Comparison of ENCODE assay signal across 1 cellular context in the genomic region with DNA sequence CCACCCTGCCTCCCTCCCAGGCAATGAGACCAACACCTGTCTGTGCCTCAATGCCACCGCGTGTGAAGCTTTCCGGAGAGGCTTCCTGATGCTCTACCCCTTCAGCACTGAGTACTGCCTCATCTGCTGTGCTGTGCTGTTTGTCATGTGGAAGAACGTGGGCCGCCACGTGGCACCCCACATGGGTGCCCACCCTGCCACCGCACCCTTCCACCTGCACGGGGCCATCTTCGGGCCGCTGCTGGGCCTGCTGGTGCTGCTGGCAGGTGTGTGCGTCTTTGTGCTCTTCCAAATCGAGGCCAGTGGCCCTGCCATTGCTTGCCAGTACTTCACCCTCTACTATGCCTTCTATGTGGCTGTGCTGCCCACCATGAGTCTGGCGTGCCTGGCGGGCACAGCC.
TF ChIP-seq lines count a peak whose summit lies in the region.

No MANE protein-coding gene starts in this region.

TF ChIP-seq in H1, 55 proteins besides CTCF, POLR2A, EP300 and RAD21:
- TF ChIP-seq FOSL1 (IDR thresholded peaks at IDR 0.05; ENCODE audit: insufficient read depth, low read depth, low read length) (no peak), CHD2 (IDR thresholded peaks at IDR 0.05; ENCODE audit: low read length) (no peak), CEBPB (IDR thresholded peaks at IDR 0.05; ENCODE audit: low read depth, low read length) (no peak), SIX5 (IDR thresholded peaks at IDR 0.05; ENCODE audit: low read depth, low read length) (no peak), NRF1 (IDR thresholded peaks at IDR 0.05; ENCODE audit: low read depth, low read length) (no peak), SP2 (IDR thresholded peaks at IDR 0.05; ENCODE audit: low read length) (no peak)
- TF ChIP-seq, protein P1, sequence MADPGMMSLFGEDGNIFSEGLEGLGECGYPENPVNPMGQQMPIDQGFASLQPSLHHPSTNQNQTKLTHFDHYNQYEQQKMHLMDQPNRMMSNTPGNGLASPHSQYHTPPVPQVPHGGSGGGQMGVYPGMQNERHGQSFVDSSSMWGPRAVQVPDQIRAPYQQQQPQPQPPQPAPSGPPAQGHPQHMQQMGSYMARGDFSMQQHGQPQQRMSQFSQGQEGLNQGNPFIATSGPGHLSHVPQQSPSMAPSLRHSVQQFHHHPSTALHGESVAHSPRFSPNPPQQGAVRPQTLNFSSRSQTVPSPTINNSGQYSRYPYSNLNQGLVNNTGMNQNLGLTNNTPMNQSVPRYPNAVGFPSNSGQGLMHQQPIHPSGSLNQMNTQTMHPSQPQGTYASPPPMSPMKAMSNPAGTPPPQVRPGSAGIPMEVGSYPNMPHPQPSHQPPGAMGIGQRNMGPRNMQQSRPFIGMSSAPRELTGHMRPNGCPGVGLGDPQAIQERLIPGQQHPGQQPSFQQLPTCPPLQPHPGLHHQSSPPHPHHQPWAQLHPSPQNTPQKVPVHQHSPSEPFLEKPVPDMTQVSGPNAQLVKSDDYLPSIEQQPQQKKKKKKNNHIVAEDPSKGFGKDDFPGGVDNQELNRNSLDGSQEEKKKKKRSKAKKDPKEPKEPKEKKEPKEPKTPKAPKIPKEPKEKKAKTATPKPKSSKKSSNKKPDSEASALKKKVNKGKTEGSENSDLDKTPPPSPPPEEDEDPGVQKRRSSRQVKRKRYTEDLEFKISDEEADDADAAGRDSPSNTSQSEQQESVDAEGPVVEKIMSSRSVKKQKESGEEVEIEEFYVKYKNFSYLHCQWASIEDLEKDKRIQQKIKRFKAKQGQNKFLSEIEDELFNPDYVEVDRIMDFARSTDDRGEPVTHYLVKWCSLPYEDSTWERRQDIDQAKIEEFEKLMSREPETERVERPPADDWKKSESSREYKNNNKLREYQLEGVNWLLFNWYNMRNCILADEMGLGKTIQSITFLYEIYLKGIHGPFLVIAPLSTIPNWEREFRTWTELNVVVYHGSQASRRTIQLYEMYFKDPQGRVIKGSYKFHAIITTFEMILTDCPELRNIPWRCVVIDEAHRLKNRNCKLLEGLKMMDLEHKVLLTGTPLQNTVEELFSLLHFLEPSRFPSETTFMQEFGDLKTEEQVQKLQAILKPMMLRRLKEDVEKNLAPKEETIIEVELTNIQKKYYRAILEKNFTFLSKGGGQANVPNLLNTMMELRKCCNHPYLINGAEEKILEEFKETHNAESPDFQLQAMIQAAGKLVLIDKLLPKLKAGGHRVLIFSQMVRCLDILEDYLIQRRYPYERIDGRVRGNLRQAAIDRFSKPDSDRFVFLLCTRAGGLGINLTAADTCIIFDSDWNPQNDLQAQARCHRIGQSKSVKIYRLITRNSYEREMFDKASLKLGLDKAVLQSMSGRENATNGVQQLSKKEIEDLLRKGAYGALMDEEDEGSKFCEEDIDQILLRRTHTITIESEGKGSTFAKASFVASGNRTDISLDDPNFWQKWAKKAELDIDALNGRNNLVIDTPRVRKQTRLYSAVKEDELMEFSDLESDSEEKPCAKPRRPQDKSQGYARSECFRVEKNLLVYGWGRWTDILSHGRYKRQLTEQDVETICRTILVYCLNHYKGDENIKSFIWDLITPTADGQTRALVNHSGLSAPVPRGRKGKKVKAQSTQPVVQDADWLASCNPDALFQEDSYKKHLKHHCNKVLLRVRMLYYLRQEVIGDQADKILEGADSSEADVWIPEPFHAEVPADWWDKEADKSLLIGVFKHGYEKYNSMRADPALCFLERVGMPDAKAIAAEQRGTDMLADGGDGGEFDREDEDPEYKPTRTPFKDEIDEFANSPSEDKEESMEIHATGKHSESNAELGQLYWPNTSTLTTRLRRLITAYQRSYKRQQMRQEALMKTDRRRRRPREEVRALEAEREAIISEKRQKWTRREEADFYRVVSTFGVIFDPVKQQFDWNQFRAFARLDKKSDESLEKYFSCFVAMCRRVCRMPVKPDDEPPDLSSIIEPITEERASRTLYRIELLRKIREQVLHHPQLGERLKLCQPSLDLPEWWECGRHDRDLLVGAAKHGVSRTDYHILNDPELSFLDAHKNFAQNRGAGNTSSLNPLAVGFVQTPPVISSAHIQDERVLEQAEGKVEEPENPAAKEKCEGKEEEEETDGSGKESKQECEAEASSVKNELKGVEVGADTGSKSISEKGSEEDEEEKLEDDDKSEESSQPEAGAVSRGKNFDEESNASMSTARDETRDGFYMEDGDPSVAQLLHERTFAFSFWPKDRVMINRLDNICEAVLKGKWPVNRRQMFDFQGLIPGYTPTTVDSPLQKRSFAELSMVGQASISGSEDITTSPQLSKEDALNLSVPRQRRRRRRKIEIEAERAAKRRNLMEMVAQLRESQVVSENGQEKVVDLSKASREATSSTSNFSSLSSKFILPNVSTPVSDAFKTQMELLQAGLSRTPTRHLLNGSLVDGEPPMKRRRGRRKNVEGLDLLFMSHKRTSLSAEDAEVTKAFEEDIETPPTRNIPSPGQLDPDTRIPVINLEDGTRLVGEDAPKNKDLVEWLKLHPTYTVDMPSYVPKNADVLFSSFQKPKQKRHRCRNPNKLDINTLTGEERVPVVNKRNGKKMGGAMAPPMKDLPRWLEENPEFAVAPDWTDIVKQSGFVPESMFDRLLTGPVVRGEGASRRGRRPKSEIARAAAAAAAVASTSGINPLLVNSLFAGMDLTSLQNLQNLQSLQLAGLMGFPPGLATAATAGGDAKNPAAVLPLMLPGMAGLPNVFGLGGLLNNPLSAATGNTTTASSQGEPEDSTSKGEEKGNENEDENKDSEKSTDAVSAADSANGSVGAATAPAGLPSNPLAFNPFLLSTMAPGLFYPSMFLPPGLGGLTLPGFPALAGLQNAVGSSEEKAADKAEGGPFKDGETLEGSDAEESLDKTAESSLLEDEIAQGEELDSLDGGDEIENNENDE (IDR thresholded peaks at IDR 0.05; ENCODE audit: insufficient replicate concordance, low read length): no peak
- TF ChIP-seq, protein P2, sequence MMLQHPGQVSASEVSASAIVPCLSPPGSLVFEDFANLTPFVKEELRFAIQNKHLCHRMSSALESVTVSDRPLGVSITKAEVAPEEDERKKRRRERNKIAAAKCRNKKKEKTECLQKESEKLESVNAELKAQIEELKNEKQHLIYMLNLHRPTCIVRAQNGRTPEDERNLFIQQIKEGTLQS (IDR thresholded peaks at IDR 0.05; ENCODE audit: insufficient read depth, low read depth, low read length): no peak
TF ChIP-seq in H1: peak in this region for 0.
